In the genomic region with DNA sequence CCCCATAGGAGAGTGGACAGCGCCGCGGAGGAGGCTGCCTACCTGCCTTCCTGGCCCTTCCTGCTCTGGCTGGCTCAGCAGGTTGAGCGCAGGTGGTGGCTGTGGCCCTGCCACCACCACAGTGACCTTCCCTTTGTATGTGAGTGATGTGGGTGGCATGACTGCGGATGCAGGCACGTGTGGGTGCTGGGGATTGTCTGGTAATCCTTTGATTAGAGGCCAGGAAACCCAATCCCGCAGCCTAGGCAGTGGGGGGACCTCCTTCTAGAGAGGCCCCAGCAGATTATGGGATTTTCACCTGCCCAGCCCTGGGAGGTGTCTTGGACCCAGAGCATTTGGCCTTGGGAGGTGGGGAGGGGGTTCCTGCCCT, we compare ENCODE assay signal across 19 cellular contexts. TPM values are rescaled to one million over a fixed set of nuclear protein-coding genes. Genes with fewer than 3 reads are reported as not detected.
DNase-seq lines count a peak whose midpoint lies in the region; ATAC-seq and TF ChIP-seq lines count a peak whose summit lies in the region.
"Had no signal": no experiment of that assay in that cellular context is flagged by ENCODE, and none has a peak within 500 bp of the region (broad histone marks: within the 10 kb centered on the region; RNA-seq: fewer than 3 reads in every experiment).

No MANE protein-coding gene starts in this region.

- WGBS in suprapubic skin: no CpG with 5 or more reads among the region's 7 CpGs

- peaks cover 14% of the 10 kb centered on the region for H3K4me1 Mint-ChIP-seq in neural crest cell

- no peak for TF ChIP-seq CTCF in neural crest cell (conservative IDR thresholded peaks at IDR 0.05)
- no peak for TF ChIP-seq CTCF in suprapubic skin (IDR thresholded peaks at IDR 0.05)

- H3K9me3 Mint-ChIP-seq in neural crest cell: no peaks in the 10 kb centered on the region
- H3K9me3 Mint-ChIP-seq: activated CD4-positive, alpha-beta memory T cell treated with anti-CD3 and anti-CD28 coated beads for 36 hours; GM23338; IgD-negative memory B cell; naive B cell had no signal

- H3K4me3 ChIP-seq in suprapubic skin: no peak overlapping the region
- H3K4me3 ChIP-seq: GM23338, thoracic aorta had no signal

- no peaks in the 10 kb centered on the region for H3K27me3 ChIP-seq in suprapubic skin
- H3K27me3 ChIP-seq: brain microvascular endothelial cell had no signal

- no peaks in the 10 kb centered on the region for H3K9me3 ChIP-seq in suprapubic skin
- H3K9me3 ChIP-seq: thoracic aorta had no signal

- no peak overlapping the region for H3K4me3 Mint-ChIP-seq in neural crest cell
- H3K4me3 Mint-ChIP-seq: activated CD4-positive, alpha-beta memory T cell treated with anti-CD3 and anti-CD28 coated beads for 36 hours; GM23338 had no signal

- H3K4me1 ChIP-seq in suprapubic skin: peaks cover 100% of the 10 kb centered on the region

- H3K27ac Mint-ChIP-seq in neural crest cell (ENCODE audit: unreplicated experiment): peak overlapping the region; percentile 36
- H3K27ac Mint-ChIP-seq: activated CD4-positive, alpha-beta memory T cell treated with anti-CD3 and anti-CD28 coated beads for 36 hours; IgD-negative memory B cell had no signal

- TF ChIP-seq EP300 in suprapubic skin (IDR thresholded peaks at IDR 0.05): no peak

- no peaks in the 10 kb centered on the region for H3K27me3 Mint-ChIP-seq in neural crest cell (ENCODE audit: low read depth)
- H3K27me3 Mint-ChIP-seq: activated CD4-positive, alpha-beta memory T cell treated with anti-CD3 and anti-CD28 coated beads for 36 hours had no signal

- DNase-seq in NCI-H524 (lab: John Stamatoyannopoulos, UW): peak; percentile 35 to 37
- no peak for DNase-seq in NCI-H524 treated with DMSO at 0.1 percent for 48 hours (lab: John Stamatoyannopoulos, UW)
- peak; percentile 65 for DNase-seq in SW480 (ENCODE audit: low spot score)
- no peak for DNase-seq in neural crest cell (ENCODE audit: low read depth, low spot score)
- no peak for DNase-seq in suprapubic skin (ENCODE audit: low spot score in 2 of 2)
- no peak for DNase-seq in NCI-H1930 (lab: John Stamatoyannopoulos, UW)
- DNase-seq: activated CD4-positive, alpha-beta memory T cell treated with anti-CD3 and anti-CD28 coated beads for 36 hours; activated CD4-positive, CD25-positive, alpha-beta regulatory T cell; AML-193; brain microvascular endothelial cell; naive B cell; NCI-H510A; T-helper 9 cell had no signal

- TF ChIP-seq POLR2A in suprapubic skin (IDR thresholded peaks at IDR 0.05): no peak

- no peaks in the 10 kb centered on the region for H3K36me3 ChIP-seq in suprapubic skin
- H3K36me3 ChIP-seq: brain microvascular endothelial cell, thoracic aorta had no signal

- ATAC-seq in GM21529 (IDR thresholded peaks at IDR 0.05; ENCODE audit: unreplicated experiment) (no peak), HG02571 (IDR thresholded peaks at IDR 0.05; ENCODE audit: unreplicated experiment) (no peak)
- ATAC-seq: GM23338 had no signal

- no peaks in the 10 kb centered on the region for H3K36me3 Mint-ChIP-seq in neural crest cell (ENCODE audit: low read depth)
- H3K36me3 Mint-ChIP-seq: activated CD4-positive, alpha-beta memory T cell treated with anti-CD3 and anti-CD28 coated beads for 36 hours; IgD-negative memory B cell; naive B cell had no signal

- peak overlapping the region; percentile 62 for H3K27ac ChIP-seq in suprapubic skin
- H3K27ac ChIP-seq: 22Rv1, brain microvascular endothelial cell, thoracic aorta had no signal

RNA-seq across cellular contexts. Expression of a gene that starts 16.5 kb away (rescaled TPM):
- 40.0 and 41.2 TPM in 2 replicates for total RNA-seq in neural crest cell
- total RNA-seq in suprapubic skin: 100 to 1,000 TPM; 165 to 240 (median 185) TPM

Comparison
In these comparisons a context has a peak if more than half of its experiments do, and no peak if none do; other contexts are left out.
1. DNase-seq: peak in NCI-H524 (2 of 2) and SW480 (single experiment); none in NCI-H524 treated with DMSO at 0.1 percent for 48 hours (single experiment), neural crest cell (single experiment), suprapubic skin (0 of 2) and NCI-H1930 (0 of 2).